Comparison of ENCODE assay signal across 16 cellular contexts in genomic region chr6:106539931-106540330, GRCh38.
DNase-seq lines count a peak whose midpoint lies in the region; ATAC-seq and TF ChIP-seq lines count a peak whose summit lies in the region.
"Had no signal": no experiment of that assay in that cellular context is flagged by ENCODE, and none has a peak within 500 bp of the region (broad histone marks: within the 10 kb centered on the region; RNA-seq: fewer than 3 reads in every experiment).

No MANE protein-coding gene starts in this region.

- H3K36me3 Mint-ChIP-seq in CD14-positive monocyte = peaks cover 39 to 59% of the 10 kb centered on the region in 2 donors
- H3K36me3 Mint-ChIP-seq in IgD-negative memory B cell = peaks cover 19% of the 10 kb centered on the region
- peaks cover 60% of the 10 kb centered on the region for H3K36me3 Mint-ChIP-seq in activated B cell treated with CpG ODN at 0.5 μM for 24 hours (ENCODE audit: low read depth)
- H3K36me3 Mint-ChIP-seq in naive thymus-derived CD8-positive, alpha-beta T cell = peaks cover 0 to 76% (median 23%) of the 10 kb centered on the region in 3 donors
- H3K36me3 Mint-ChIP-seq in endothelial cell (ENCODE audit: low read depth, unreplicated experiment) = no peaks in the 10 kb centered on the region
- H3K36me3 Mint-ChIP-seq in activated T-cell treated with anti-CD3 and anti-CD28 coated beads, Interleukin-2, amount 50 U/mL, for 72 hours (ENCODE audit: insufficient read depth in 2 of 2) = peaks cover 4 to 35% of the 10 kb centered on the region in 2 donors

- H3K4me1 Mint-ChIP-seq in CD14-positive monocyte (peaks cover 63% of the 10 kb centered on the region), IgD-negative memory B cell (peaks cover 37 to 43% (median 40%) of the 10 kb centered on the region in 3 donors), activated B cell treated with CpG ODN at 0.5 μM for 24 hours (peaks cover 58% of the 10 kb centered on the region), endothelial cell (ENCODE audit: unreplicated experiment) (peaks cover 9% of the 10 kb centered on the region)
- peaks cover 19 to 57% (median 40%) of the 10 kb centered on the region in 4 donors for H3K4me1 Mint-ChIP-seq in naive thymus-derived CD8-positive, alpha-beta T cell
- H3K4me1 Mint-ChIP-seq in activated T-cell treated with anti-CD3 and anti-CD28 coated beads, Interleukin-2, amount 50 U/mL, for 72 hours (ENCODE audit: low read depth) = peaks cover 48% of the 10 kb centered on the region

- DNase-seq in CD14-positive monocyte (ENCODE audit: low spot score) (no peak), activated B cell treated with CpG ODN at 0.5 μM for 24 hours (no peak), breast epithelium (ENCODE audit: low spot score in 2 of 2) (no peak), endothelial cell (ENCODE audit: low spot score) (no peak), NCI-H446 (lab: John Stamatoyannopoulos, UW) (no peak)
- DNase-seq in naive thymus-derived CD8-positive, alpha-beta T cell = no peak
- no peak for DNase-seq in activated T-cell treated with anti-CD3 and anti-CD28 coated beads, Interleukin-2, amount 50 U/mL, for 72 hours
- DNase-seq: activated naive CD8-positive, alpha-beta T cell treated with anti-CD3 and anti-CD28 coated beads, Interleukin-2, amount 10 ng/mL, durations not matched to agents 7 days and 5 days; C1 segment of cervical spinal cord; endodermal cell; foreskin keratinocyte; NCI-H1694; NCI-H526 treated with DMSO at 0.1 percent for 48 hours; SHP77 had no signal

- H3K27ac Mint-ChIP-seq in CD14-positive monocyte (peak overlapping the region; percentile 68 to 93 (median 85)), IgD-negative memory B cell (peak overlapping the region; percentile 29 to 73 (median 68)), activated B cell treated with CpG ODN at 0.5 μM for 24 hours (peak overlapping the region; percentile 80), endothelial cell (ENCODE audit: unreplicated experiment) (no peak overlapping the region)
- H3K27ac Mint-ChIP-seq in naive thymus-derived CD8-positive, alpha-beta T cell = peak overlapping the region in 8 of 10 donors; percentile 8 to 82 (median 66)
- no peak overlapping the region for H3K27ac Mint-ChIP-seq in activated T-cell treated with anti-CD3 and anti-CD28 coated beads, Interleukin-2, amount 50 U/mL, for 72 hours
- H3K27ac Mint-ChIP-seq: activated naive CD8-positive, alpha-beta T cell treated with anti-CD3 and anti-CD28 coated beads, Interleukin-2, amount 10 ng/mL, durations not matched to agents 7 days and 5 days; endodermal cell had no signal

- TF ChIP-seq POLR2A in breast epithelium (IDR thresholded peaks at IDR 0.05) = no peak

- intact Hi-C loops in CD14-positive monocyte (cut with micrococcal nuclease) (no loop called here), activated B cell treated with CpG ODN at 0.5 μM for 24 hours (cut with micrococcal nuclease) (loop anchor here (2.0 kb wide), 1 partner anchor 15 kb away; no protein-coding TSS in a partner anchor), breast epithelium (cut with DNase I; ENCODE audit: low total_unique reads) (no loop called here)

- POLR2A ChIA-PET in activated B cell treated with CpG ODN at 0.5 μM for 24 hours (lab: Charles Lee) = interaction anchor here (0.8 to 3.5 kb wide), 3 partner anchors 19 to 27 kb away, joined by 3 to 27 read pairs (median 16); no protein-coding TSS in a partner anchor
- POLR2A ChIA-PET in naive thymus-derived CD8-positive, alpha-beta T cell (lab: Charles Lee) = interaction anchor here (1.1 to 2.6 kb wide), 3 partner anchors 18 to 30 kb away, joined by 4 to 11 read pairs (median 8); no protein-coding TSS in a partner anchor

- H3K27me3 ChIP-seq in breast epithelium = no peaks in the 10 kb centered on the region
- H3K27me3 ChIP-seq: cardiac muscle cell, foreskin keratinocyte had no signal

- H3K4me1 ChIP-seq in breast epithelium = no peaks in the 10 kb centered on the region

- no peaks in the 10 kb centered on the region for H3K9me3 Mint-ChIP-seq in CD14-positive monocyte
- no peaks in the 10 kb centered on the region for H3K9me3 Mint-ChIP-seq in IgD-negative memory B cell
- no peaks in the 10 kb centered on the region for H3K9me3 Mint-ChIP-seq in activated B cell treated with CpG ODN at 0.5 μM for 24 hours
- no peaks in the 10 kb centered on the region for H3K9me3 Mint-ChIP-seq in naive thymus-derived CD8-positive, alpha-beta T cell
- H3K9me3 Mint-ChIP-seq in endothelial cell (ENCODE audit: unreplicated experiment) = no peaks in the 10 kb centered on the region
- no peaks in the 10 kb centered on the region for H3K9me3 Mint-ChIP-seq in activated T-cell treated with anti-CD3 and anti-CD28 coated beads, Interleukin-2, amount 50 U/mL, for 72 hours
- H3K9me3 Mint-ChIP-seq: activated naive CD8-positive, alpha-beta T cell treated with anti-CD3 and anti-CD28 coated beads, Interleukin-2, amount 10 ng/mL, durations not matched to agents 7 days and 5 days; endodermal cell had no signal

- no peaks in the 10 kb centered on the region for H3K36me3 ChIP-seq in breast epithelium
- H3K36me3 ChIP-seq: cardiac muscle cell had no signal

- TF ChIP-seq CTCF in CD14-positive monocyte (IDR thresholded peaks at IDR 0.05) (no peak), activated B cell treated with CpG ODN at 0.5 μM for 24 hours (IDR thresholded peaks at IDR 0.05) (no peak), breast epithelium (IDR thresholded peaks at IDR 0.05) (no peak), endothelial cell (IDR thresholded peaks at IDR 0.05; ENCODE audit: unreplicated experiment) (no peak)

- peak overlapping the region in 1 of 2 donors; percentile 70 for H3K4me3 Mint-ChIP-seq in CD14-positive monocyte
- H3K4me3 Mint-ChIP-seq in IgD-negative memory B cell = peak overlapping the region in 1 of 4 donors; percentile 83
- peak overlapping the region; percentile 37 for H3K4me3 Mint-ChIP-seq in activated B cell treated with CpG ODN at 0.5 μM for 24 hours
- H3K4me3 Mint-ChIP-seq in naive thymus-derived CD8-positive, alpha-beta T cell = peak overlapping the region in 1 of 10 donors; percentile 22
- no peak overlapping the region for H3K4me3 Mint-ChIP-seq in endothelial cell (ENCODE audit: unreplicated experiment)
- no peak overlapping the region for H3K4me3 Mint-ChIP-seq in activated T-cell treated with anti-CD3 and anti-CD28 coated beads, Interleukin-2, amount 50 U/mL, for 72 hours
- H3K4me3 Mint-ChIP-seq: activated naive CD8-positive, alpha-beta T cell treated with anti-CD3 and anti-CD28 coated beads, Interleukin-2, amount 10 ng/mL, durations not matched to agents 7 days and 5 days; endodermal cell had no signal

- no peak overlapping the region for H3K27ac ChIP-seq in breast epithelium
- H3K27ac ChIP-seq: cardiac muscle cell, foreskin keratinocyte had no signal

- CTCF ChIA-PET in activated B cell treated with CpG ODN at 0.5 μM for 24 hours (lab: Charles Lee) = interaction anchor here (1.0 to 2.7 kb wide), 7 partner anchors 9 to 30 kb away, joined by 3 to 12 read pairs (median 3); no protein-coding TSS in a partner anchor

- H3K27me3 Mint-ChIP-seq in CD14-positive monocyte (ENCODE audit: low read depth in 3 of 3) = no peaks in the 10 kb centered on the region
- H3K27me3 Mint-ChIP-seq in IgD-negative memory B cell = no peaks in the 10 kb centered on the region
- H3K27me3 Mint-ChIP-seq in activated B cell treated with CpG ODN at 0.5 μM for 24 hours = no peaks in the 10 kb centered on the region
- H3K27me3 Mint-ChIP-seq in naive thymus-derived CD8-positive, alpha-beta T cell = no peaks in the 10 kb centered on the region
- H3K27me3 Mint-ChIP-seq in endothelial cell (ENCODE audit: unreplicated experiment) = no peaks in the 10 kb centered on the region
- no peaks in the 10 kb centered on the region for H3K27me3 Mint-ChIP-seq in activated T-cell treated with anti-CD3 and anti-CD28 coated beads, Interleukin-2, amount 50 U/mL, for 72 hours (ENCODE audit: low read depth)
- H3K27me3 Mint-ChIP-seq: activated naive CD8-positive, alpha-beta T cell treated with anti-CD3 and anti-CD28 coated beads, Interleukin-2, amount 10 ng/mL, durations not matched to agents 7 days and 5 days had no signal

- ATAC-seq in activated B cell treated with CpG ODN at 0.5 μM for 24 hours (ENCODE audit: low read depth) = no peak
- no peak for ATAC-seq in naive thymus-derived CD8-positive, alpha-beta T cell
- ATAC-seq in activated T-cell treated with anti-CD3 and anti-CD28 coated beads, Interleukin-2, amount 50 U/mL, for 72 hours (replicated peaks in 1 of 2) = no peak
- ATAC-seq: foreskin keratinocyte had no signal

- no peaks in the 10 kb centered on the region for H3K9me3 ChIP-seq in breast epithelium

- H3K4me3 ChIP-seq in breast epithelium = no peak overlapping the region
- H3K4me3 ChIP-seq: cardiac muscle cell had no signal

Comparison
In these comparisons a context has a peak if more than half of its experiments do, and no peak if none do; other contexts are left out.
1. H3K27ac Mint-ChIP-seq: peak in CD14-positive monocyte (7 of 7), IgD-negative memory B cell (3 of 3), activated B cell treated with CpG ODN at 0.5 μM for 24 hours (single experiment) and naive thymus-derived CD8-positive, alpha-beta T cell (8 of 10); none in endothelial cell (single experiment) and activated T-cell treated with anti-CD3 and anti-CD28 coated beads, Interleukin-2, amount 50 U/mL, for 72 hours (single experiment).